Comparison of ENCODE assay signal across 28 cellular contexts in the genomic region with DNA sequence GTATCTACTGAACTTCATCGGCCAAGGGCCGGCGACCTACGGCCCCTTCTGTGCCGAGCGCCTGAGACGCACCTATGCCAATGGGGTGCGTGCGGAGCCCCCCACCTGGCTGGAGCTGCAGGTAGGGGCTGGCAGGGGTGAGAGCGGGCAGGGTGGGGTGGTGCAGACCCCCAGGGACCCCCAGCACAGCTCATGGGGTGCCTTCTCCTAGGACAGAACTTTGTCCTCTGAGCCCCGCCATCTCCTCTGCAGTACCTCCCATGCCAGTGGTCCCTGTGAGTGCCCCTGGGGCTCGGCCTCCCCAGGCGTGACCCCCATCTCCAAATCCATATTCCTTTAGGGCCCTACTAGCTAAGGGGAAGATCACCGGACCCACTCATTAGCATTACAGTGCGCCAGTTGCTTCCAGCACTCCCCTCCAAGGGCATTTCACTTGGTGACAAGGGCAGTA. TPM values are rescaled to one million over a fixed set of nuclear protein-coding genes. Genes with fewer than 3 reads are reported as not detected.
DNase-seq lines count a peak whose midpoint lies in the region; ATAC-seq and TF ChIP-seq lines count a peak whose summit lies in the region.
"Had no signal": no experiment of that assay in that cellular context is flagged by ENCODE, and none has a peak within 500 bp of the region (broad histone marks: within the 10 kb centered on the region; RNA-seq: fewer than 3 reads in every experiment).

No MANE protein-coding gene starts in this region.

- no peak overlapping the region for H3K27ac ChIP-seq in RWPE2 (ENCODE audit: poor library complexity, severe bottlenecking)
- no peak overlapping the region for H3K27ac ChIP-seq in neuronal stem cell (replicated peaks; ENCODE audit: low read length)
- H3K27ac ChIP-seq: KMS-11, psoas muscle, uterus had no signal

- no CpG with 5 or more reads among the region's 15 CpGs for WGBS in neuronal stem cell (ENCODE audit: extremely low coverage in 2 of 2, insufficient read length in 2 of 2, insufficient replicate concordance in 1 of 2), 2 donors

- H2AK5ac ChIP-seq in neuronal stem cell (ENCODE audit: low read depth, low read length), result peak overlapping the region; percentile 49

- no peak overlapping the region for H3K4ac ChIP-seq in neuronal stem cell (ENCODE audit: low read length)

- H3K18ac ChIP-seq in neuronal stem cell (ENCODE audit: low read length), result no peak overlapping the region

- H3K23ac ChIP-seq in neuronal stem cell (ENCODE audit: low read depth, low read length, poor library complexity), result no peak overlapping the region

- ATAC-seq in left cardiac atrium (no peak), Right ventricle myocardium inferior (no peak), RWPE2 (ENCODE audit: low read depth) (no peak)
- no peak for ATAC-seq in activated T-cell treated with anti-CD3 and anti-CD28 coated beads, Interleukin-2, amount 50 U/mL, for 4 hours
- ATAC-seq: GM12878, psoas muscle had no signal

- TF ChIP-seq CTCF in RWPE2 (IDR thresholded peaks at IDR 0.05; ENCODE audit: poor library complexity, severe bottlenecking), result no peak

- no peak overlapping the region for H3K14ac ChIP-seq in neuronal stem cell (ENCODE audit: low read length)

- H2BK120ac ChIP-seq in neuronal stem cell (ENCODE audit: low read depth, low read length), result no peak overlapping the region

- no peak overlapping the region for H3K9ac ChIP-seq in neuronal stem cell (ENCODE audit: low read depth, low read length, poor library complexity)
- H3K9ac ChIP-seq: KMS-11 had no signal

- H3K36me3 Mint-ChIP-seq in activated T-cell treated with anti-CD3 and anti-CD28 coated beads, Interleukin-2, amount 50 U/mL, for 4 hours (ENCODE audit: insufficient read depth), result no peaks in the 10 kb centered on the region

- H3K27me3 ChIP-seq in RWPE2 (ENCODE audit: insufficient read depth, poor library complexity, severe bottlenecking) (no peaks in the 10 kb centered on the region), neuronal stem cell (ENCODE audit: control insufficient read depth in 3 of 3, insufficient read depth in 3 of 3, low read depth in 1 of 3, low read length in 3 of 3) (no peaks in the 10 kb centered on the region)
- H3K27me3 ChIP-seq: uterus had no signal

- H4K91ac ChIP-seq in neuronal stem cell (ENCODE audit: low read depth, low read length, poor library complexity), result no peak overlapping the region

- no peak overlapping the region for H3K4me2 ChIP-seq in neuronal stem cell (ENCODE audit: insufficient read depth, low read length, poor library complexity, severe bottlenecking)
- H3K4me2 ChIP-seq: KMS-11 had no signal

- H2AFZ ChIP-seq in neuronal stem cell (ENCODE audit: low read length), result no peak overlapping the region

- H3K4me1 ChIP-seq in RWPE2 (ENCODE audit: insufficient read depth, poor library complexity, severe bottlenecking), result peaks cover 6% of the 10 kb centered on the region
- no peaks in the 10 kb centered on the region for H3K4me1 ChIP-seq in neuronal stem cell (ENCODE audit: control insufficient read depth in 2 of 2, insufficient read depth in 1 of 2, low read depth in 1 of 2, low read length in 2 of 2)
- H3K4me1 ChIP-seq: psoas muscle, uterus had no signal

- peaks cover 5% of the 10 kb centered on the region for H3K27me3 Mint-ChIP-seq in activated T-cell treated with anti-CD3 and anti-CD28 coated beads, Interleukin-2, amount 50 U/mL, for 4 hours (ENCODE audit: low read depth)

- no peak overlapping the region for H2BK15ac ChIP-seq in neuronal stem cell (ENCODE audit: low read length)

- H3K9me3 Mint-ChIP-seq in activated T-cell treated with anti-CD3 and anti-CD28 coated beads, Interleukin-2, amount 50 U/mL, for 4 hours, result no peaks in the 10 kb centered on the region

- no peak overlapping the region for H3K4me3 Mint-ChIP-seq in activated T-cell treated with anti-CD3 and anti-CD28 coated beads, Interleukin-2, amount 50 U/mL, for 4 hours

- H3K79me1 ChIP-seq in neuronal stem cell (ENCODE audit: low read depth, low read length), result peaks cover 3% of the 10 kb centered on the region

- H3K36me3 ChIP-seq in RWPE2 (ENCODE audit: low read depth) (no peaks in the 10 kb centered on the region), neuronal stem cell (replicated peaks in 1 of 2; ENCODE audit: control insufficient read depth in 2 of 2, insufficient read depth in 2 of 2, low read length in 2 of 2) (no peaks in the 10 kb centered on the region)
- H3K36me3 ChIP-seq: uterus had no signal

- DNase-seq in left cardiac atrium (peak; percentile 18), Right ventricle myocardium inferior (ENCODE audit: missing footprints) (no peak), RWPE2 (ENCODE audit: low spot score) (peak; percentile 51), neuronal stem cell (ENCODE audit: low spot score) (no peak), ureter (ENCODE audit: low spot score) (peak; percentile 32), NAMALWA (ENCODE audit: low spot score) (no peak), NCI-H146 (lab: John Stamatoyannopoulos, UW) (no peak)
- no peak for DNase-seq in activated T-cell treated with anti-CD3 and anti-CD28 coated beads, Interleukin-2, amount 50 U/mL, for 4 hours
- DNase-seq: ACHN; activated CD4-positive, alpha-beta T cell treated with anti-CD3 and anti-CD28 coated beads, Interleukin-2, amount 50 U/mL, for 48 hours; activated CD4-positive, CD25-positive, alpha-beta regulatory T cell; activated naive CD4-positive, alpha-beta T cell; activated T-cell treated with anti-CD3 and anti-CD28 coated beads for 4 hours; amygdala; C1 segment of cervical spinal cord; dermis blood vessel endothelial cell; GOT3; MV-4-11; NCI-H187; psoas muscle; substantia nigra had no signal

- no peaks in the 10 kb centered on the region for H3K9me3 ChIP-seq in RWPE2 (ENCODE audit: severe bottlenecking)
- H3K9me3 ChIP-seq in neuronal stem cell (replicated peaks in 1 of 2; ENCODE audit: control insufficient read depth in 2 of 2, insufficient read depth in 1 of 2, low read depth in 1 of 2, low read length in 2 of 2), result no peaks in the 10 kb centered on the region
- H3K9me3 ChIP-seq: psoas muscle, uterus had no signal

- no peak overlapping the region for H2BK5ac ChIP-seq in neuronal stem cell (ENCODE audit: low read length)

- H3K4me3 ChIP-seq in RWPE2 (ENCODE audit: severe bottlenecking), result no peak overlapping the region
- H3K4me3 ChIP-seq in neuronal stem cell (ENCODE audit: low read length in 2 of 2), result no peak overlapping the region
- H3K4me3 ChIP-seq: GM12878, psoas muscle, uterus had no signal

- H3K4me1 Mint-ChIP-seq in activated T-cell treated with anti-CD3 and anti-CD28 coated beads, Interleukin-2, amount 50 U/mL, for 4 hours (ENCODE audit: low read depth), result no peaks in the 10 kb centered on the region

- no peak overlapping the region for H2BK12ac ChIP-seq in neuronal stem cell (ENCODE audit: low read length)

- H4K8ac ChIP-seq in neuronal stem cell (ENCODE audit: low read depth, low read length), result no peak overlapping the region

- intact Hi-C loops in left cardiac atrium (cut with DNase I), result no loop called here
- intact Hi-C loops in Right ventricle myocardium inferior (cut with DNase I), result no loop called here

RNA-seq across cellular contexts. Expression of gene GPR17, which starts 23.9 kb away (rescaled TPM):
- total RNA-seq in left cardiac atrium, result under 1 TPM in 1 of 2 donors, not detected in 1; 0.24 TPM
- total RNA-seq in Right ventricle myocardium inferior, result 0.16 TPM
- 0.06 TPM for polyA plus RNA-seq in neuronal stem cell (2013, experiment 1 of 2)
- 0.04 TPM for polyA plus RNA-seq in neuronal stem cell (2013, experiment 2 of 2)
- not detected for total RNA-seq in ureter
- total RNA-seq in activated T-cell treated with anti-CD3 and anti-CD28 coated beads, Interleukin-2, amount 50 U/mL, for 4 hours, result not detected
- total RNA-seq: dermis blood vessel endothelial cell, fibroblast of lung, glomerular endothelial cell, GM12878, lung microvascular endothelial cell had no signal
- polyA plus RNA-seq: fibroblast of lung, GM12878, keratinocyte had no signal

RNA-seq across cellular contexts. Expression of gene LIMS2, which starts 53.3 kb away (rescaled TPM):
- total RNA-seq in left cardiac atrium (100 to 1,000 TPM; 157 to 204 TPM), Right ventricle myocardium inferior (260 TPM), ureter (112 TPM)
- 2.1 TPM for polyA plus RNA-seq in neuronal stem cell (2013, experiment 1 of 2)
- polyA plus RNA-seq in neuronal stem cell (2013, experiment 2 of 2), result 1.6 TPM
- 1 to 10 TPM; 4.4 to 8.8 (median 5.2) TPM for total RNA-seq in activated T-cell treated with anti-CD3 and anti-CD28 coated beads, Interleukin-2, amount 50 U/mL, for 4 hours
- polyA plus RNA-seq: keratinocyte had no signal

Comparison
In these comparisons a context has a peak if more than half of its experiments do, and no peak if none do; other contexts are left out.
1. DNase-seq: peak in left cardiac atrium (single experiment), RWPE2 (single experiment) and ureter (single experiment); none in Right ventricle myocardium inferior (single experiment), neuronal stem cell (single experiment), NAMALWA (single experiment), activated T-cell treated with anti-CD3 and anti-CD28 coated beads, Interleukin-2, amount 50 U/mL, for 4 hours (single experiment) and NCI-H146 (single experiment).
2. RNA of gene LIMS2, which starts 53.3 kb away (total RNA-seq): 260 TPM in Right ventricle myocardium inferior (single experiment), 157 to 204 TPM in left cardiac atrium and 112 TPM in ureter (single experiment); 4.4 to 8.8 TPM in activated T-cell treated with anti-CD3 and anti-CD28 coated beads, Interleukin-2, amount 50 U/mL, for 4 hours; every median in the first group is over 10 times any median in the second.